Comparison of ENCODE assay signal across 8 cellular contexts in genomic region chr17:63848834-63849689, GRCh38.
DNase-seq lines count a peak whose midpoint lies in the region; ATAC-seq and TF ChIP-seq lines count a peak whose summit lies in the region.

No MANE protein-coding gene starts in this region.

- H3K27ac ChIP-seq in KOPT-K1 (ENCODE audit: low read depth, low read length, poor library complexity, severe bottlenecking) (peak overlapping the region; percentile 52), layer of hippocampus (ENCODE audit: low read depth, low read length) (peak overlapping the region; percentile 71)

- peak; percentile 65 for ATAC-seq in GM21526 (IDR thresholded peaks at IDR 0.05; ENCODE audit: low FRiP score, unreplicated experiment)

- DNase-seq in COR-L47 (lab: John Stamatoyannopoulos, UW), result peak; percentile 8
- peak; percentile 99 for DNase-seq in activated CD4-positive, alpha-beta T cell treated with anti-CD3 and anti-CD28 coated beads for 48 hours
- peak; percentile 93 for DNase-seq in choroid plexus epithelial cell (ENCODE audit: low read depth)
- DNase-seq in stimulated activated CD4-positive, alpha-beta T cell treated with anti-CD3 and anti-CD28 coated beads, Interleukin-1b, Interleukin-23, amount 100 ng/mL, for 4 hours (ENCODE audit: low read depth in 2 of 2), result peak; percentile 96 to 97
- DNase-seq in DMS153 (lab: John Stamatoyannopoulos, UW), result no peak

- H3K9me3 ChIP-seq in KOPT-K1 (ENCODE audit: insufficient read depth, low read length, poor library complexity, severe bottlenecking), result no peaks in the 10 kb centered on the region

- no peaks in the 10 kb centered on the region for H3K27me3 ChIP-seq in layer of hippocampus (ENCODE audit: control insufficient read depth, insufficient read depth, low read length)

- peak overlapping the region; percentile 49 for H3K4me3 ChIP-seq in choroid plexus epithelial cell (ENCODE audit: low read depth, low read length)

- TF ChIP-seq CTCF in choroid plexus epithelial cell (conservative IDR thresholded peaks at IDR 0.05; ENCODE audit: low read depth, low read length), result peak; percentile 63

- H3K36me3 ChIP-seq in KOPT-K1 (ENCODE audit: insufficient read depth, low read length), result no peaks in the 10 kb centered on the region
